ENCODE assay signal across 8 cellular contexts in the genomic region with DNA sequence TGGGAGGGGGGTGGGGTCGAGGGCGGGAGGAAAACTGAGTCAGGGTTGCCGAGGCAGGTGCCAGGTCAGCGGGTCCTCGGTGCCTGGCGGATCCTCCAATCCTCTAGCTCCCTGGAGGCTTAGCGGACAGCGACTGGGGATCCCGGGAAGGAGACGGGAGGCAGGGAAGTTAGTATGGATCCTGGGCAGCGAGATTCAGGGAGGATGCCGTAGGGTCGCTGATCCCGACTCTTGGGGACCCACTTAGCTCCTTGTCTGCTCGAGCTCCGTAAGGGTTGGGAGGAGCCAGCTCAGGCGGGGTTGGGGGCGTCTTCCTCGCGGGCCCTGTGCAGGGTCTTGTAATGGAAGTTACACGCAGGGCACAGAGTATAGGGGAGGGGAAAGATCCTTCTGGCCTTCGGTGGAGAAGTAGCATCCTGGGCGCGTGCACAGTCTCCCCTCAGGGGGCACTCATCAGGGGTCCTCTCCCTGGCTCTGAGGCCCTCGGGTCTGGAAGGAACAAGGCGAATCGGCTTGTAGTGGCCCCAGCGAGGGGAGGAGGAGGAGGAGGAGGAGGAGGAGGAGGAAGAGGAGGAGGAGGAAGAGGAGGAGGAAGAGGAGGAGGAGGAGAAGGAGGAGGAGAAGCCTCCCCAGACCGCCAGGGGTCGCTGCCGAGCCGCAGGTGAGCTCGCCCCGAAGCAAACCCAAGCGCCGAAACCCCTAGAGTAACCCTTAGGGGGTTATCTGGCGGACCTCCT. TPM values are rescaled to one million over a fixed set of nuclear protein-coding genes. Genes with fewer than 3 reads are reported as not detected.
DNase-seq lines count a peak whose midpoint lies in the region; ATAC-seq and TF ChIP-seq lines count a peak whose summit lies in the region.

No MANE protein-coding gene starts in this region.

- H3K79me2 ChIP-seq in hepatocyte: no peaks in the 10 kb centered on the region

- BruUV-seq in Calu3 (replicated peaks; lab: Mats Ljungman, UMichigan): no TSS peak

- H3K36me3 ChIP-seq in hepatocyte (replicated peaks; ENCODE audit: insufficient read depth, low read depth): no peaks in the 10 kb centered on the region
- H3K36me3 ChIP-seq in skeletal muscle satellite cell (ENCODE audit: insufficient read depth, low read length): no peaks in the 10 kb centered on the region

- no peaks in the 10 kb centered on the region for H3K9me3 Mint-ChIP-seq in Calu3 (ENCODE audit: low read depth, unreplicated experiment)
- H3K9me3 Mint-ChIP-seq in activated naive CD8-positive, alpha-beta T cell treated with anti-CD3 and anti-CD28 coated beads, Interleukin-2, amount 50 U/mL, for 24 hours: no peaks in the 10 kb centered on the region

- H3K4me3 ChIP-seq in hepatocyte: no peak overlapping the region
- H3K4me3 ChIP-seq in skeletal muscle satellite cell (ENCODE audit: low read length): peak overlapping the region; percentile 27

- no peak overlapping the region for H3K27ac Mint-ChIP-seq in Calu3 (ENCODE audit: unreplicated experiment)
- H3K27ac Mint-ChIP-seq in activated naive CD8-positive, alpha-beta T cell treated with anti-CD3 and anti-CD28 coated beads, Interleukin-2, amount 50 U/mL, for 24 hours: no peak overlapping the region

- H4K20me1 ChIP-seq in hepatocyte (ENCODE audit: insufficient read depth, poor library complexity, severe bottlenecking): no peaks in the 10 kb centered on the region

- no peaks in the 10 kb centered on the region for H3K9me3 ChIP-seq in hepatocyte (ENCODE audit: low read depth)
- no peaks in the 10 kb centered on the region for H3K9me3 ChIP-seq in skeletal muscle satellite cell (replicated peaks; ENCODE audit: low read length)

- peak; percentile 58 for ATAC-seq in activated naive CD8-positive, alpha-beta T cell treated with anti-CD3 and anti-CD28 coated beads, Interleukin-2, amount 50 U/mL, for 24 hours

- H3K9me2 ChIP-seq in hepatocyte (replicated peaks; ENCODE audit: insufficient read depth): no peaks in the 10 kb centered on the region

- H2AFZ ChIP-seq in hepatocyte: no peak overlapping the region

- CTCF ChIA-PET in Calu3 (lab: Charles Lee): interaction anchor here (0.6 to 1.6 kb wide), 29 partner anchors 8 to 1293 kb away, joined by 3 to 14 read pairs (median 4); a partner anchor contains a TSS

- 3% methylated on average over 24 of the region's 37 CpGs for WGBS in hepatocyte (ENCODE audit: low lambda C conversion rate, missing lambda C conversion rate)

- no peaks in the 10 kb centered on the region for H3K36me3 Mint-ChIP-seq in Calu3 (ENCODE audit: insufficient read depth, unreplicated experiment)
- no peaks in the 10 kb centered on the region for H3K36me3 Mint-ChIP-seq in activated naive CD8-positive, alpha-beta T cell treated with anti-CD3 and anti-CD28 coated beads, Interleukin-2, amount 50 U/mL, for 24 hours (ENCODE audit: low read depth)

- H3K27me3 Mint-ChIP-seq in Calu3 (ENCODE audit: unreplicated experiment): peaks cover 87% of the 10 kb centered on the region
- H3K27me3 Mint-ChIP-seq in activated naive CD8-positive, alpha-beta T cell treated with anti-CD3 and anti-CD28 coated beads, Interleukin-2, amount 50 U/mL, for 24 hours: peaks cover 47% of the 10 kb centered on the region

- no peak overlapping the region for H3K9ac ChIP-seq in skeletal muscle satellite cell (ENCODE audit: low read depth, low read length)

- H3K27me3 ChIP-seq in hepatocyte: peaks cover 45% of the 10 kb centered on the region
- peaks cover 73% of the 10 kb centered on the region for H3K27me3 ChIP-seq in skeletal muscle satellite cell (ENCODE audit: control insufficient read depth, insufficient read depth, low read length)

- peaks cover 8% of the 10 kb centered on the region for H3K4me1 Mint-ChIP-seq in Calu3 (ENCODE audit: low read depth, unreplicated experiment)
- peaks cover 16% of the 10 kb centered on the region for H3K4me1 Mint-ChIP-seq in activated naive CD8-positive, alpha-beta T cell treated with anti-CD3 and anti-CD28 coated beads, Interleukin-2, amount 50 U/mL, for 24 hours

- TF ChIP-seq CTCF in Calu3 (IDR thresholded peaks at IDR 0.05; ENCODE audit: unreplicated experiment) (peak; percentile 98), hepatocyte (IDR thresholded peaks at IDR 0.05; ENCODE audit: poor library complexity) (peak; percentile 57)

- H3K4me2 ChIP-seq in hepatocyte: peak overlapping the region; percentile 92
- peak overlapping the region; percentile 74 for H3K4me2 ChIP-seq in skeletal muscle satellite cell (ENCODE audit: low read length)

- no peak overlapping the region for H3K27ac ChIP-seq in hepatocyte

- peak; percentile 91 for DNase-seq in Calu3
- DNase-seq in KG1 (lab: John Stamatoyannopoulos, UW): peak; percentile 34
- peak; percentile 48 to 68 (median 63) for DNase-seq in T-helper 1 cell
- DNase-seq in activated naive CD8-positive, alpha-beta T cell treated with anti-CD3 and anti-CD28 coated beads, Interleukin-2, amount 50 U/mL, for 24 hours: peak; percentile 87
- DNase-seq in hepatocyte (ENCODE audit: low spot score): peak; percentile 66
- DNase-seq in SW 1271 (lab: John Stamatoyannopoulos, UW): no peak
- no peak for DNase-seq in H4 (ENCODE audit: low spot score)

- H3K4me3 Mint-ChIP-seq in Calu3 (ENCODE audit: low read depth, unreplicated experiment): peak overlapping the region; percentile 49
- peak overlapping the region; percentile 69 for H3K4me3 Mint-ChIP-seq in activated naive CD8-positive, alpha-beta T cell treated with anti-CD3 and anti-CD28 coated beads, Interleukin-2, amount 50 U/mL, for 24 hours

- intact Hi-C loops in Calu3 (cut with micrococcal nuclease; ENCODE audit: unreplicated experiment): loop anchor here (2.0 to 10.0 kb wide), 2 partner anchors 64 to 312 kb away; no protein-coding TSS in a partner anchor

- H3K4me1 ChIP-seq in hepatocyte (ENCODE audit: insufficient read depth) (peaks cover 7% of the 10 kb centered on the region), skeletal muscle satellite cell (ENCODE audit: control insufficient read depth, insufficient read depth, low read length) (peaks cover 6% of the 10 kb centered on the region)

RNA-seq across cellular contexts. Expression of a gene that starts 6.4 kb away (rescaled TPM):
- 2.1 and 2.2 TPM in 2 replicates for total RNA-seq in Calu3 (2022)
- total RNA-seq in hepatocyte: 0.57 TPM in 1 of 2 replicates, not detected in the other
- 3.1 and 4.3 TPM in 2 replicates for polyA plus RNA-seq in hepatocyte
- under 0.01 and 0.22 TPM in 2 replicates for total RNA-seq in skeletal muscle satellite cell (2012; rRNA removed)
- 0.21 and 4.3 TPM in 2 replicates for total RNA-seq in H4 (2014; rRNA removed; shearing (Covaris generic))

RNA-seq across cellular contexts. Expression of a gene that starts 13.9 kb away (rescaled TPM):
- not detected in 2 replicates for total RNA-seq in Calu3 (2022)
- total RNA-seq in hepatocyte: 1.3 and 2.6 TPM in 2 replicates
- polyA plus RNA-seq in hepatocyte: 4.8 and 7.7 TPM in 2 replicates
- 0.22 and 0.51 TPM in 2 replicates for total RNA-seq in skeletal muscle satellite cell (2012; rRNA removed)
- total RNA-seq in H4 (2014; rRNA removed; shearing (Covaris generic)): not detected in 2 replicates

RNA-seq across cellular contexts. Expression of a gene that starts 50.6 kb away (rescaled TPM):
- 26.4 and 31.9 TPM in 2 replicates for total RNA-seq in Calu3 (2022)
- 10.8 and 14.9 TPM in 2 replicates for total RNA-seq in hepatocyte
- polyA plus RNA-seq in hepatocyte: 12.6 and 23.7 TPM in 2 replicates
- total RNA-seq in skeletal muscle satellite cell (2012; rRNA removed): 16.7 and 20.5 TPM in 2 replicates
- 4.3 and 7.1 TPM in 2 replicates for total RNA-seq in H4 (2014; rRNA removed; shearing (Covaris generic))

Comparison
In these comparisons a context has a peak if more than half of its experiments do, and no peak if none do; other contexts are left out.
1. DNase-seq: peak in Calu3 (single experiment), KG1 (single experiment), T-helper 1 cell (5 of 5), activated naive CD8-positive, alpha-beta T cell treated with anti-CD3 and anti-CD28 coated beads, Interleukin-2, amount 50 U/mL, for 24 hours (single experiment) and hepatocyte (single experiment); none in SW 1271 (0 of 2) and H4 (single experiment).